In the genomic region with DNA sequence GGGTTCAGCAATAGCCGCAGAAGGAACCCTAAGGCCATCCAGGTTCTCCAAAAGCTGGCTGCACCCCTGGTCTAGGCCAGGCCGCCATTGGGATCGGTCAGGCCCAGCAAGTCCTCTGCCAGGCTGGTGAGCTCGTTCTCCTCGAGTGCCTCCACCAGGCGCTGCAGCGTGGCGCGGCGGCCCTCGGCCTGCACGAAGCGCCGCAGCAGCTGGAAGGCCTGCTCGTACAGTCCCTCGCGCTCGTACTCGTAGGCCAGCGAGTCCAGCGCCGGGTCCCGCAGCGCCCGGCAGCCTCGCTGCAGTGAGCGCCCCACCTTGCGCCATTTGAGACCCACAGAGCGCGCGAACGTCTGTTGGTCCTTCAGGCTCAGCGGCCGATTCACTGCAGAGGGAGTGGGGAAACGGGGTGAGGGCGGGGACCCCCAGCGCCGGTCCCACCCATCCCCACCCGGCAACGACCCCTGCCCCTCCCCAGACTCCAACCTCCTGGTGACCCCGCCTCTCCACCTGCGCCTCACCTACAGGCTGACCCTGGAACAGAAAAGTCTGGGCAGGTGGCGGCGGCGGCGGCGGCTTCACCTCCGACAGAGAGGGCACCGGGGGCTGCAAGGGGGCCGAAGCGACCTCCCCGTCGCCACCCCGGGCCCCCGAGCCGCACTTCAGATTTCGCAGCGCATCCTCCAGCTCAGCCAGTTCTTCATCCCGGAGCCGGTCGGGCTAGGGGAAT, we compare ENCODE assay signal across 11 cellular contexts. TPM values are rescaled to one million over a fixed set of nuclear protein-coding genes. Genes with fewer than 3 reads are reported as not detected.
DNase-seq lines count a peak whose midpoint lies in the region; ATAC-seq, FAIRE-seq and TF ChIP-seq lines count a peak whose summit lies in the region.
"Had no signal": no experiment of that assay in that cellular context is flagged by ENCODE, and none has a peak within 500 bp of the region (broad histone marks: within the 10 kb centered on the region; RNA-seq: fewer than 3 reads in every experiment).

No MANE protein-coding gene starts in this region.

- no peak for ATAC-seq in GM12878
- no peak for ATAC-seq in HG02798 (IDR thresholded peaks at IDR 0.05; ENCODE audit: poor library complexity, unreplicated experiment)
- no peak for ATAC-seq in GM18870 (IDR thresholded peaks at IDR 0.05; ENCODE audit: unreplicated experiment)

- H3F3A ChIP-seq in GM23248 (ENCODE audit: insufficient read depth) = peaks cover 16% of the 10 kb centered on the region; the same call in 1 of the 2 replicates

- H3K4me2 ChIP-seq in GM23248 (ENCODE audit: unreplicated experiment) = peak overlapping the region; percentile 73
- H3K4me2 ChIP-seq in GM12878 (ENCODE audit: control insufficient read depth, insufficient read depth) = peak overlapping the region; percentile 87

- DNase-seq in AG04450 (ENCODE audit: low read depth, low spot score) (no peak), GM23248 (no peak), GM12878 (ENCODE audit: low read depth, low spot score) (no peak), EL (no peak), NCI-H774 (lab: John Stamatoyannopoulos, UW) (no peak)
- DNase-seq: foreskin melanocyte, SIG-M5 had no signal

- CTCF ChIA-PET in AG04450 (lab: Charles Lee) (interaction anchor here (0.5 to 3.5 kb wide), 53 partner anchors 9 to 286 kb away, joined by 3 to 62 read pairs (median 6); a partner anchor contains a TSS), GM12878 (lab: Yijun Ruan, JAX) (interaction anchor here (0.6 to 10.0 kb wide), 49 partner anchors 10 to 273 kb away, joined by 3 to 98 read pairs (median 5); a partner anchor contains a TSS)

- 0 out of 2 replicates have a peak, but pooled peaks cover 5% of the 10 kb centered on the region for H3K4me1 ChIP-seq in GM23248 (ENCODE audit: insufficient read depth)
- peaks cover 25% of the 10 kb centered on the region for H3K4me1 ChIP-seq in GM12878 (ENCODE audit: control insufficient read depth, insufficient read depth, low read length)
- H3K4me1 ChIP-seq in mucosa of rectum (ENCODE audit: control insufficient read depth in 2 of 2, insufficient read depth in 2 of 2, low read length in 2 of 2) = peaks cover 31 to 37% of the 10 kb centered on the region in 2 donors

- H3K79me2 ChIP-seq in GM23248 (ENCODE audit: insufficient read depth) = peaks cover 4% of the 10 kb centered on the region; the same call in 1 of the 2 replicates
- H3K79me2 ChIP-seq in GM12878 (ENCODE audit: control insufficient read depth, insufficient read depth, low read length) = peaks cover 11% of the 10 kb centered on the region

- H3K27me3 ChIP-seq in AG04450 (ENCODE audit: control insufficient read depth, insufficient read depth, low read length) (peaks cover 15% of the 10 kb centered on the region), GM23248 (replicated peaks; ENCODE audit: insufficient read depth) (no peaks in the 10 kb centered on the region), GM12878 (replicated peaks in 1 of 2; ENCODE audit: control insufficient read depth in 2 of 2, insufficient read depth in 2 of 2, low read length in 1 of 2) (no peaks in the 10 kb centered on the region), mucosa of rectum (ENCODE audit: control insufficient read depth in 2 of 2, insufficient read depth in 2 of 2, low read length in 2 of 2) (no peaks in the 10 kb centered on the region)
- H3K27me3 ChIP-seq: thyroid gland had no signal

- TF ChIP-seq POLR2A in GM12878 (IDR thresholded peaks at IDR 0.05; ENCODE audit: low read depth, low read length) = no peak

- H4K20me1 ChIP-seq in GM23248 (ENCODE audit: insufficient read depth) (no peaks in the 10 kb centered on the region), GM12878 (ENCODE audit: control insufficient read depth, insufficient read depth) (peaks cover 10% of the 10 kb centered on the region; the same call in 1 of the 2 replicates)

- POLR2A ChIA-PET in AG04450 (lab: Yijun Ruan, JAX) (interaction anchor here (1.0 to 1.5 kb wide), 5 partner anchors 22 to 201 kb away, joined by 3 to 4 read pairs (median 3); no protein-coding TSS in a partner anchor), GM12878 (lab: Charles Lee) (interaction anchor here (0.6 to 1.0 kb wide), 4 partner anchors 15 to 137 kb away, joined by 3 to 6 read pairs (median 4); a partner anchor contains a TSS)

- no peak overlapping the region for H2AFZ ChIP-seq in GM23248
- no peak overlapping the region for H2AFZ ChIP-seq in GM12878 (ENCODE audit: control insufficient read depth, low read depth, low read length)

- RAD21 ChIA-PET in GM12878 (lab: Charles Lee; ENCODE audit: unreplicated experiment) = interaction anchor here (0.6 to 2.6 kb wide), 34 partner anchors 13 to 259 kb away, joined by 3 to 69 read pairs (median 4); a partner anchor contains a TSS

- WGBS in GM23248 (ENCODE audit: low coverage in 1 of 2, low lambda C conversion rate in 2 of 2, missing lambda C conversion rate in 2 of 2), 2 experiments = 45% methylated on average over 48 to 51 of the region's 61 CpGs
- WGBS in GM12878 (ENCODE audit: insufficient coverage, insufficient replicate concordance, low lambda C conversion rate, missing lambda C conversion rate) = 84% methylated on average over 43 of the region's 61 CpGs

- SMC1A ChIA-PET in GM12878 (lab: Charles Lee; ENCODE audit: uncharacterized antibody, unreplicated experiment) = interaction anchor here (0.7 to 2.1 kb wide), 11 partner anchors 14 to 180 kb away, joined by 3 to 18 read pairs (median 5); no protein-coding TSS in a partner anchor

- FAIRE-seq in GM12878 (lab: Jason Lieb, UNC) = no peak

- TF ChIP-seq RAD21 in GM12878 (IDR thresholded peaks at IDR 0.05; ENCODE audit: insufficient read depth, low read depth, low read length) = no peak

- no TSS peak for BruUV-seq in GM12878 (replicated peaks; lab: Mats Ljungman, UMichigan)

- in situ Hi-C loops in GM23248 (cut with MboI) = loop anchor here (25.0 kb wide), 1 partner anchor 192 kb away; a partner anchor contains a TSS
- in situ Hi-C loops in GM12878 (cut with MboI) = loop anchor here (5.0 to 10.0 kb wide), 2 partner anchors 137 to 180 kb away; no protein-coding TSS in a partner anchor

- no peak for TF ChIP-seq EP300 in GM12878 (IDR thresholded peaks at IDR 0.05; ENCODE audit: borderline replicate concordance in 1 of 2, control insufficient read depth in 1 of 2, low read depth in 2 of 2, low read length in 2 of 2)

- H3K9me3 ChIP-seq in AG04450 (ENCODE audit: control insufficient read depth, insufficient read depth, low read length) (peaks cover 10% of the 10 kb centered on the region; the same call in 1 of the 2 replicates), GM23248 (ENCODE audit: low read depth) (no peaks in the 10 kb centered on the region), GM12878 (replicated peaks; ENCODE audit: control insufficient read depth, insufficient read depth, low read length) (no peaks in the 10 kb centered on the region), mucosa of rectum (ENCODE audit: control insufficient read depth in 2 of 2, low read length in 2 of 2) (no peaks in the 10 kb centered on the region)
- H3K9me3 ChIP-seq: thyroid gland had no signal

- no peaks in the 10 kb centered on the region for H3K9me2 ChIP-seq in GM23248 (ENCODE audit: insufficient read depth)

- peak overlapping the region; percentile 20 for H3K4me3 ChIP-seq in AG04450 (ENCODE audit: low read depth, low read length)
- peak overlapping the region; percentile 50 for H3K4me3 ChIP-seq in GM23248
- peak overlapping the region; percentile 45; the same call in 1 of the 2 replicates for H3K4me3 ChIP-seq in GM12878
- peak overlapping the region; percentile 20 to 33 for H3K4me3 ChIP-seq in mucosa of rectum (ENCODE audit: low read length in 2 of 2)
- H3K4me3 ChIP-seq: thyroid gland had no signal

- intact Hi-C loops in GM12878 (cut with micrococcal nuclease; ENCODE audit: unreplicated experiment) = loop anchor here (1.0 to 5.0 kb wide), 4 partner anchors 52 to 508 kb away; a partner anchor contains a TSS

- TF ChIP-seq CTCF in AG04450 (IDR thresholded peaks at IDR 0.05; ENCODE audit: low read depth, low read length) (no peak), GM12878 (IDR thresholded peaks at IDR 0.05 in 2 of 3, conservative IDR thresholded peaks at IDR 0.05 in 1 of 3; ENCODE audit: control insufficient read depth in 2 of 3, extremely low read depth in 1 of 3, insufficient read depth in 1 of 3, low read depth in 3 of 3, low read length in 3 of 3) (no peak)

- H3K9ac ChIP-seq in GM23248 (no peak overlapping the region), GM12878 (ENCODE audit: control insufficient read depth, insufficient read depth, low read length) (no peak overlapping the region), mucosa of rectum (ENCODE audit: low read depth in 1 of 2, low read length in 2 of 2) (no peak overlapping the region)

- H3K27ac ChIP-seq in AG04450 (ENCODE audit: low read depth, low read length) (no peak overlapping the region), GM23248 (no peak overlapping the region), GM12878 (ENCODE audit: control insufficient read depth, insufficient read depth) (no peak overlapping the region), mucosa of rectum (ENCODE audit: low read depth in 2 of 2, low read length in 2 of 2) (no peak overlapping the region)
- H3K27ac ChIP-seq: thyroid gland had no signal

- H3K36me3 ChIP-seq in GM23248 (ENCODE audit: low read depth) = no peaks in the 10 kb centered on the region; the same call in 1 of the 2 replicates
- H3K36me3 ChIP-seq in GM12878 (ENCODE audit: control insufficient read depth in 2 of 2, insufficient read depth in 2 of 2, low read length in 1 of 2) = no peaks in the 10 kb centered on the region
- no peaks in the 10 kb centered on the region for H3K36me3 ChIP-seq in mucosa of rectum (ENCODE audit: control insufficient read depth in 2 of 2, insufficient read depth in 2 of 2, low read length in 2 of 2)
- H3K36me3 ChIP-seq: thyroid gland had no signal

RNA-seq across cellular contexts. Expression of a gene that starts 3.9 kb away (rescaled TPM):
- 18.6 and 25.6 TPM in 2 replicates for polyA plus RNA-seq in AG04450 (2011; rRNA removed)
- polyA minus RNA-seq in AG04450 (2011; rRNA and poly(A)+ RNA removed) = 20.3 and 21.7 TPM in 2 replicates
- 73.2 and 88.0 TPM in 2 replicates for total RNA-seq in GM23248 (2014; rRNA removed; shearing (Covaris generic))
- 24.3 and 24.8 TPM in 2 replicates for polyA plus RNA-seq in GM23248 (2016; fragmentation: Nextera tagmentation; extraction: Ambion mirVana)
- 8.3 and 9.6 TPM in 2 replicates for total RNA-seq in GM12878 (2013; cell fraction: nucleolus; rRNA removed)
- total RNA-seq in GM12878 (2014; rRNA removed) = 4.7 and 5.0 TPM in 2 replicates
- total RNA-seq in GM12878 (2014; rRNA removed; fragmentation: Illumina TruSeq; extraction: Trizol) = 1.5 and 1.7 TPM in 2 replicates
- total RNA-seq in GM12878 (2021) = 4.1 and 4.3 TPM in 2 replicates
- 1.7 TPM for polyA plus RNA-seq in GM12878 (2011; ENCODE audit: low read depth)
- polyA plus RNA-seq in GM12878 (2011; rRNA removed) = 1.0 and 1.4 TPM in 2 replicates
- polyA plus RNA-seq in GM12878 (2011; cell fraction: cytosol; rRNA removed) = 1.5 and 1.9 TPM in 2 replicates
- polyA plus RNA-seq in GM12878 (2011; cell fraction: nucleus; rRNA removed) = 6.1 and 7.1 TPM in 2 replicates
- 3.4 TPM in 2 replicates for polyA plus RNA-seq in GM12878 (2012)
- polyA plus RNA-seq in GM12878 (2014; fragmentation: Illumina TruSeq; extraction: Trizol) = 1.5 and 1.9 TPM in 2 replicates
- under 1 TPM; 0.08 to 0.15 TPM for polyA plus RNA-seq in GM12878 (2014; fragmentation: Nextera tagmentation; extraction: Ambion mirVana)
- 3.6 and 3.9 TPM in 2 replicates for polyA plus RNA-seq in GM12878 (2014; rRNA removed)
- 1 to 10 TPM; 1.9 to 2.3 TPM for polyA plus RNA-seq in GM12878 (2016; fragmentation: Nextera tagmentation; extraction: Ambion mirVana)
- 0.95 and 2.7 TPM in 2 replicates for polyA minus RNA-seq in GM12878 (2011; rRNA and poly(A)+ RNA removed)
- polyA minus RNA-seq in GM12878 (2011; cell fraction: cytosol; rRNA and poly(A)+ RNA removed) = 0.52 and 0.67 TPM in 2 replicates
- 2.2 and 3.2 TPM in 2 replicates for polyA minus RNA-seq in GM12878 (2011; cell fraction: nucleus; rRNA and poly(A)+ RNA removed)

RNA-seq across cellular contexts. Expression of a gene that starts 5.0 kb away (rescaled TPM):
- 9.4 and 10.9 TPM in 2 replicates for polyA plus RNA-seq in AG04450 (2011; rRNA removed)
- 3.7 and 4.6 TPM in 2 replicates for polyA minus RNA-seq in AG04450 (2011; rRNA and poly(A)+ RNA removed)
- 44.6 and 46.2 TPM in 2 replicates for total RNA-seq in GM23248 (2014; rRNA removed; shearing (Covaris generic))
- 25.9 and 28.1 TPM in 2 replicates for polyA plus RNA-seq in GM23248 (2016; fragmentation: Nextera tagmentation; extraction: Ambion mirVana)
- total RNA-seq in GM12878 (2013; cell fraction: nucleolus; rRNA removed) = 17.8 and 21.6 TPM in 2 replicates
- 20.8 and 21.0 TPM in 2 replicates for total RNA-seq in GM12878 (2014; rRNA removed)
- 5.3 and 5.6 TPM in 2 replicates for total RNA-seq in GM12878 (2014; rRNA removed; fragmentation: Illumina TruSeq; extraction: Trizol)
- total RNA-seq in GM12878 (2021) = 20.7 and 22.8 TPM in 2 replicates
- polyA plus RNA-seq in GM12878 (2011; ENCODE audit: low read depth) = 6.3 TPM
- polyA plus RNA-seq in GM12878 (2011; rRNA removed) = 10.1 and 19.4 TPM in 2 replicates
- 26.6 and 38.9 TPM in 2 replicates for polyA plus RNA-seq in GM12878 (2011; cell fraction: cytosol; rRNA removed)
- polyA plus RNA-seq in GM12878 (2011; cell fraction: nucleus; rRNA removed) = 53.2 and 59.8 TPM in 2 replicates
- 28.2 and 31.1 TPM in 2 replicates for polyA plus RNA-seq in GM12878 (2012)
- polyA plus RNA-seq in GM12878 (2014; fragmentation: Illumina TruSeq; extraction: Trizol) = 3.6 and 4.5 TPM in 2 replicates
- polyA plus RNA-seq in GM12878 (2014; fragmentation: Nextera tagmentation; extraction: Ambion mirVana) = 1 to 10 TPM; 1.7 to 3.5 TPM
- polyA plus RNA-seq in GM12878 (2014; rRNA removed) = 23.1 and 23.5 TPM in 2 replicates
- polyA plus RNA-seq in GM12878 (2016; fragmentation: Nextera tagmentation; extraction: Ambion mirVana) = 10 to 100 TPM; 18.5 to 20.9 TPM
- 4.1 and 10.8 TPM in 2 replicates for polyA minus RNA-seq in GM12878 (2011; rRNA and poly(A)+ RNA removed)
- 7.2 and 7.5 TPM in 2 replicates for polyA minus RNA-seq in GM12878 (2011; cell fraction: cytosol; rRNA and poly(A)+ RNA removed)
- 9.7 and 12.8 TPM in 2 replicates for polyA minus RNA-seq in GM12878 (2011; cell fraction: nucleus; rRNA and poly(A)+ RNA removed)

RNA-seq across cellular contexts. Expression of a gene that starts 5.0 kb away (rescaled TPM):
- polyA plus RNA-seq in AG04450 (2011; rRNA removed) (2.7 and 3.2 TPM in 2 replicates), GM23248 (2016; fragmentation: Nextera tagmentation; extraction: Ambion mirVana) (9.8 and 10.3 TPM in 2 replicates), GM12878 (2011; rRNA removed) (7.6 TPM in 2 replicates), GM12878 (2014; fragmentation: Illumina TruSeq; extraction: Trizol) (1.4 and 1.7 TPM in 2 replicates), GM12878 (2014; fragmentation: Nextera tagmentation; extraction: Ambion mirVana) (not detected), GM12878 (2014; rRNA removed) (10.4 and 14.7 TPM in 2 replicates), GM12878 (2016; fragmentation: Nextera tagmentation; extraction: Ambion mirVana) (1 to 10 TPM; 5.6 to 6.4 TPM)
- polyA minus RNA-seq in AG04450 (2011; rRNA and poly(A)+ RNA removed) = 2.1 TPM in 2 replicates
- 22.5 and 24.0 TPM in 2 replicates for total RNA-seq in GM23248 (2014; rRNA removed; shearing (Covaris generic))
- 112 and 144 TPM in 2 replicates for total RNA-seq in GM12878 (2013; cell fraction: nucleolus; rRNA removed)
- total RNA-seq in GM12878 (2014; rRNA removed) (7.6 and 8.3 TPM in 2 replicates), GM12878 (2014; rRNA removed; fragmentation: Illumina TruSeq; extraction: Trizol) (2.0 and 2.1 TPM in 2 replicates), GM12878 (2021) (7.5 and 7.7 TPM in 2 replicates)
- polyA plus RNA-seq in GM12878 (2011; ENCODE audit: low read depth) = 1.0 TPM
- 8.8 and 16.8 TPM in 2 replicates for polyA plus RNA-seq in GM12878 (2011; cell fraction: cytosol; rRNA removed)
- 140 and 156 TPM in 2 replicates for polyA plus RNA-seq in GM12878 (2011; cell fraction: nucleus; rRNA removed)
- 9.6 and 14.4 TPM in 2 replicates for polyA plus RNA-seq in GM12878 (2012)
- polyA minus RNA-seq in GM12878 (2011; rRNA and poly(A)+ RNA removed) = 3.4 and 7.4 TPM in 2 replicates
- polyA minus RNA-seq in GM12878 (2011; cell fraction: cytosol; rRNA and poly(A)+ RNA removed) = 2.3 and 5.1 TPM in 2 replicates
- polyA minus RNA-seq in GM12878 (2011; cell fraction: nucleus; rRNA and poly(A)+ RNA removed) = 17.2 and 22.7 TPM in 2 replicates

RNA-seq across cellular contexts. Expression of a gene that starts 9.8 kb away (rescaled TPM):
- polyA plus RNA-seq in AG04450 (2011; rRNA removed) = 0.82 and 1.0 TPM in 2 replicates
- 1.5 and 2.6 TPM in 2 replicates for polyA minus RNA-seq in AG04450 (2011; rRNA and poly(A)+ RNA removed)
- total RNA-seq in GM23248 (2014; rRNA removed; shearing (Covaris generic)) = 6.4 and 10.8 TPM in 2 replicates
- 1.8 and 3.0 TPM in 2 replicates for polyA plus RNA-seq in GM23248 (2016; fragmentation: Nextera tagmentation; extraction: Ambion mirVana)
- total RNA-seq in GM12878 (2013; cell fraction: nucleolus; rRNA removed) = 141 and 182 TPM in 2 replicates
- 2.6 and 2.9 TPM in 2 replicates for total RNA-seq in GM12878 (2014; rRNA removed)
- 1.2 and 1.4 TPM in 2 replicates for total RNA-seq in GM12878 (2014; rRNA removed; fragmentation: Illumina TruSeq; extraction: Trizol)
- 5.0 and 5.5 TPM in 2 replicates for total RNA-seq in GM12878 (2021)
- 33.8 TPM for polyA plus RNA-seq in GM12878 (2011; ENCODE audit: low read depth)
- 6.9 and 9.9 TPM in 2 replicates for polyA plus RNA-seq in GM12878 (2011; rRNA removed)
- polyA plus RNA-seq in GM12878 (2011; cell fraction: cytosol; rRNA removed) = 10.1 and 12.3 TPM in 2 replicates
- 221 and 281 TPM in 2 replicates for polyA plus RNA-seq in GM12878 (2011; cell fraction: nucleus; rRNA removed)
- 26.3 and 26.8 TPM in 2 replicates for polyA plus RNA-seq in GM12878 (2012)
- polyA plus RNA-seq in GM12878 (2014; fragmentation: Illumina TruSeq; extraction: Trizol) = 1.5 and 3.0 TPM in 2 replicates
- polyA plus RNA-seq in GM12878 (2014; fragmentation: Nextera tagmentation; extraction: Ambion mirVana) = under 1 TPM in 1 of 2 experiments, not detected in 1; 0.31 TPM
- 7.7 TPM in 2 replicates for polyA plus RNA-seq in GM12878 (2014; rRNA removed)
- polyA plus RNA-seq in GM12878 (2016; fragmentation: Nextera tagmentation; extraction: Ambion mirVana) = 1 to 10 TPM in 1 of 2 experiments, under 1 TPM in 1; 0.73 to 1.3 TPM
- 3.4 and 4.7 TPM in 2 replicates for polyA minus RNA-seq in GM12878 (2011; rRNA and poly(A)+ RNA removed)
- 2.2 TPM in 1 of 2 replicates, not detected in the other for polyA minus RNA-seq in GM12878 (2011; cell fraction: cytosol; rRNA and poly(A)+ RNA removed)
- polyA minus RNA-seq in GM12878 (2011; cell fraction: nucleus; rRNA and poly(A)+ RNA removed) = 16.9 and 19.1 TPM in 2 replicates

RNA-seq across cellular contexts. Expression of a gene that starts 15.6 kb away (rescaled TPM):
- polyA plus RNA-seq in AG04450 (2011; rRNA removed) = 8.2 and 10.7 TPM in 2 replicates
- polyA minus RNA-seq in AG04450 (2011; rRNA and poly(A)+ RNA removed) = 3.9 and 4.7 TPM in 2 replicates
- total RNA-seq in GM23248 (2014; rRNA removed; shearing (Covaris generic)) = 31.0 and 51.1 TPM in 2 replicates
- polyA plus RNA-seq in GM23248 (2016; fragmentation: Nextera tagmentation; extraction: Ambion mirVana) = 20.3 TPM in 2 replicates
- 59.6 and 65.7 TPM in 2 replicates for total RNA-seq in GM12878 (2013; cell fraction: nucleolus; rRNA removed)
- 4.3 and 4.5 TPM in 2 replicates for total RNA-seq in GM12878 (2014; rRNA removed)
- 1.5 and 2.3 TPM in 2 replicates for total RNA-seq in GM12878 (2014; rRNA removed; fragmentation: Illumina TruSeq; extraction: Trizol)
- 5.0 and 5.3 TPM in 2 replicates for total RNA-seq in GM12878 (2021)
- polyA plus RNA-seq in GM12878 (2011; ENCODE audit: low read depth) = 7.8 TPM
- polyA plus RNA-seq in GM12878 (2011; rRNA removed) = 18.4 and 19.5 TPM in 2 replicates
- 12.9 and 13.1 TPM in 2 replicates for polyA plus RNA-seq in GM12878 (2011; cell fraction: cytosol; rRNA removed)
- polyA plus RNA-seq in GM12878 (2011; cell fraction: nucleus; rRNA removed) = 47.9 and 53.2 TPM in 2 replicates
- 21.1 and 24.3 TPM in 2 replicates for polyA plus RNA-seq in GM12878 (2012)
- polyA plus RNA-seq in GM12878 (2014; fragmentation: Illumina TruSeq; extraction: Trizol) = 3.0 and 4.2 TPM in 2 replicates
- under 1 TPM; 0.31 to 0.44 TPM for polyA plus RNA-seq in GM12878 (2014; fragmentation: Nextera tagmentation; extraction: Ambion mirVana)
- polyA plus RNA-seq in GM12878 (2014; rRNA removed) = 4.8 and 5.8 TPM in 2 replicates
- polyA plus RNA-seq in GM12878 (2016; fragmentation: Nextera tagmentation; extraction: Ambion mirVana) = 1 to 10 TPM; 1.6 to 2.4 TPM
- polyA minus RNA-seq in GM12878 (2011; rRNA and poly(A)+ RNA removed) = 9.1 and 9.5 TPM in 2 replicates
- polyA minus RNA-seq in GM12878 (2011; cell fraction: cytosol; rRNA and poly(A)+ RNA removed) = 1.2 TPM in 1 of 2 replicates, not detected in the other
- polyA minus RNA-seq in GM12878 (2011; cell fraction: nucleus; rRNA and poly(A)+ RNA removed) = 5.7 and 8.5 TPM in 2 replicates
